16 cellular contexts compared by ENCODE assay signal in the genomic region with DNA sequence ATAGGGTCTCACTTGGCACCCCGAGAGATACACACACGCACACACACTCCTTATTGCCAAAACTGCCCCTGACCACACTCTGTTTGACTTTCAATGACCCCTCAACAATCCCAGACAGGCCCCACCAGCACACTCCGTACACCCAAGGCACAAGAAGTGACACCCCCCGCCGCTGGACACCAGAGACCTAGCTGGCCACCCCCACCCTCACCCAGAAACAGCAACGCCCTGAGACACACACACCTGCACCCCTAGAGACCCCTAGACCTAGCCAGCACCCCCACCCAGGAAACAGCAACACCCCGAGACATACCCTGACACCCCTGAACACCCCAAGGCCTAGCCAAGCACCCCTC. TPM values are rescaled to one million over a fixed set of nuclear protein-coding genes. Genes with fewer than 3 reads are reported as not detected.
A peak's percentile ranks its signal among the peaks of the same experiment; 100 is the strongest.
DNase-seq lines count a peak whose midpoint lies in the region; FAIRE-seq and TF ChIP-seq lines count a peak whose summit lies in the region.
"Had no signal": no experiment of that assay in that cellular context is flagged by ENCODE, and none has a peak within 500 bp of the region (broad histone marks: within the 10 kb centered on the region; RNA-seq: fewer than 3 reads in every experiment).

No MANE protein-coding gene starts in this region.

- no peak overlapping the region for H3K4me3 Mint-ChIP-seq in Caco-2 (ENCODE audit: unreplicated experiment)
- no peak overlapping the region for H3K4me3 Mint-ChIP-seq in osteocyte (ENCODE audit: unreplicated experiment)

- TF ChIP-seq CTCF in Caco-2 (IDR thresholded peaks at IDR 0.05; ENCODE audit: insufficient read depth in 1 of 2, low read depth in 1 of 2, low read length in 1 of 2, severe bottlenecking in 1 of 2, unreplicated experiment in 1 of 2) (no peak), RWPE1 (conservative IDR thresholded peaks at IDR 0.05; ENCODE audit: low read depth) (no peak), esophagus squamous epithelium (IDR thresholded peaks at IDR 0.05) (no peak), osteocyte (IDR thresholded peaks at IDR 0.05) (no peak)

- H3K27ac Mint-ChIP-seq in Caco-2 (ENCODE audit: unreplicated experiment): peak overlapping the region; percentile 6
- H3K27ac Mint-ChIP-seq in osteocyte (ENCODE audit: unreplicated experiment): peak overlapping the region; percentile 87
- H3K27ac Mint-ChIP-seq: activated naive CD8-positive, alpha-beta T cell had no signal

- WGBS in esophagus squamous epithelium, 2 donors: 76% methylated on average over 3 of the region's 7 CpGs; no CpG with 5 or more reads in 1 of the 2 donors
- 65 to 79% (median 70%) methylated on average over 7 of the region's 7 CpGs for WGBS in small intestine, 3 donors

- FAIRE-seq in small intestine (lab: Jason Lieb, UNC): no peak

- POLR2A ChIA-PET in Caco-2 (lab: Charles Lee) (no interaction called here), RWPE1 (lab: Yijun Ruan, JAX; ENCODE audit: low non-redundant PET) (no interaction called here)

- H3K27ac ChIP-seq in RWPE1: peak overlapping the region; percentile 78
- peak overlapping the region; percentile 22 to 77 (median 70) for H3K27ac ChIP-seq in esophagus squamous epithelium
- H3K27ac ChIP-seq in small intestine (ENCODE audit: low read depth in 1 of 2, low read length in 1 of 2): no peak overlapping the region
- H3K27ac ChIP-seq: GM23248, ovary had no signal

- no peaks in the 10 kb centered on the region for H3K9me3 Mint-ChIP-seq in Caco-2 (ENCODE audit: unreplicated experiment)
- H3K9me3 Mint-ChIP-seq in osteocyte (ENCODE audit: unreplicated experiment): no peaks in the 10 kb centered on the region

- intact Hi-C loops in Caco-2 (cut with micrococcal nuclease; ENCODE audit: unreplicated experiment): loop anchor here (10.0 kb wide), 1 partner anchor 111 kb away; no protein-coding TSS in a partner anchor
- intact Hi-C loops in esophagus squamous epithelium (cut with DNase I): no loop called here

- no peaks in the 10 kb centered on the region for H3K9me3 ChIP-seq in Caco-2
- H3K9me3 ChIP-seq in esophagus squamous epithelium: no peaks in the 10 kb centered on the region
- H3K9me3 ChIP-seq in small intestine (ENCODE audit: control insufficient read depth, low read depth): no peaks in the 10 kb centered on the region
- H3K9me3 ChIP-seq: ovary, sigmoid colon, SK-N-SH had no signal

- TF ChIP-seq POLR2A in esophagus squamous epithelium (IDR thresholded peaks at IDR 0.05): no peak

- H3K27me3 ChIP-seq in Caco-2 (replicated peaks; ENCODE audit: control insufficient read depth, insufficient read depth, low read length): no peaks in the 10 kb centered on the region
- peaks cover 0 to 36% (median 0%) of the 10 kb centered on the region in 4 donors for H3K27me3 ChIP-seq in esophagus squamous epithelium
- peaks cover 6 to 14% of the 10 kb centered on the region in 2 donors for H3K27me3 ChIP-seq in small intestine (ENCODE audit: control insufficient read depth in 2 of 2, insufficient read depth in 2 of 2, low read length in 2 of 2)
- H3K27me3 ChIP-seq: ovary had no signal

- H3K36me3 ChIP-seq in Caco-2 (ENCODE audit: control insufficient read depth, insufficient read depth, low read length) (no peaks in the 10 kb centered on the region; the same call in 1 of the 2 replicates), esophagus squamous epithelium (peaks cover 6 to 47% (median 23%) of the 10 kb centered on the region in 3 donors), small intestine (ENCODE audit: control insufficient read depth in 2 of 2, insufficient read depth in 2 of 2, low read length in 2 of 2) (peaks cover 3% of the 10 kb centered on the region in 2 donors)
- H3K36me3 ChIP-seq: ovary had no signal

- DNase-seq in Caco-2: no peak
- no peak for DNase-seq in RWPE1 (ENCODE audit: low spot score)
- no peak for DNase-seq in esophagus squamous epithelium (lab: John Stamatoyannopoulos, UW)
- no peak for DNase-seq in osteocyte (ENCODE audit: extremely low spot score, unreplicated experiment)
- DNase-seq in NCI-H524 (lab: John Stamatoyannopoulos, UW): no peak
- DNase-seq in putamen (ENCODE audit: low spot score): no peak
- DNase-seq in small intestine: no peak
- DNase-seq: DMS 273 treated with DMSO at 0.1 percent for 48 hours, hypothalamus, KG1, NCI-H1048, ovary had no signal

- BruUV-seq in Caco-2 (replicated peaks; lab: Mats Ljungman, UMichigan): no TSS peak

- H3K4me1 ChIP-seq in Caco-2 (no peaks in the 10 kb centered on the region; the same call in 1 of the 2 replicates), esophagus squamous epithelium (peaks cover 36 to 83% (median 50%) of the 10 kb centered on the region in 3 donors), small intestine (ENCODE audit: control insufficient read depth in 2 of 2, insufficient read depth in 1 of 2, low read depth in 1 of 2, low read length in 1 of 2) (peaks cover 0 to 2% of the 10 kb centered on the region in 2 donors)

- H3K4me1 Mint-ChIP-seq in Caco-2 (ENCODE audit: low read depth, unreplicated experiment): peaks cover 15% of the 10 kb centered on the region
- peaks cover 39% of the 10 kb centered on the region for H3K4me1 Mint-ChIP-seq in osteocyte (ENCODE audit: unreplicated experiment)

- CTCF ChIA-PET in Caco-2 (lab: Charles Lee): no interaction called here
- CTCF ChIA-PET in RWPE1 (lab: Yijun Ruan, JAX): interaction anchor here (0.7 to 1.0 kb wide), 3 partner anchors 16 to 944 kb away, joined by 3 read pairs; no protein-coding TSS in a partner anchor

- H3K36me3 Mint-ChIP-seq in Caco-2 (ENCODE audit: insufficient read depth, unreplicated experiment) (peaks cover 51% of the 10 kb centered on the region), osteocyte (ENCODE audit: unreplicated experiment) (peaks cover 9% of the 10 kb centered on the region)
- H3K36me3 Mint-ChIP-seq: activated naive CD8-positive, alpha-beta T cell had no signal

- H3K27me3 Mint-ChIP-seq in Caco-2 (ENCODE audit: insufficient read depth, unreplicated experiment) (no peaks in the 10 kb centered on the region), osteocyte (ENCODE audit: unreplicated experiment) (no peaks in the 10 kb centered on the region)

- H3K4me3 ChIP-seq in Caco-2 (ENCODE audit: low read depth, low read length) (no peak overlapping the region), esophagus squamous epithelium (no peak overlapping the region), small intestine (ENCODE audit: low read depth in 1 of 2, low read length in 2 of 2) (no peak overlapping the region)
- H3K4me3 ChIP-seq: ovary, sigmoid colon had no signal

RNA-seq across cellular contexts. Expression of a gene that starts 1.1 kb away (rescaled TPM):
- total RNA-seq in Caco-2 (2022) (0.20 and 0.74 TPM in 2 replicates), esophagus squamous epithelium (1 to 10 TPM in 1 of 4 donors, under 1 TPM in 2, not detected in 1; 0.31 to 1.3 (median 0.38) TPM), osteocyte (1.0 and 1.6 TPM in 2 replicates)
- under 1 TPM in 1 of 3 donors, not detected in 2; 0.64 TPM for polyA plus RNA-seq in small intestine
- polyA plus RNA-seq: ovary had no signal

RNA-seq across cellular contexts. Expression of a gene that starts 19.6 kb away (rescaled TPM):
- total RNA-seq in Caco-2 (2022) (98.7 and 105 TPM in 2 replicates), esophagus squamous epithelium (100 to 1,000 TPM; 147 to 432 (median 243) TPM), osteocyte (89.0 and 90.3 TPM in 2 replicates)
- 10 to 100 TPM; 64.0 to 91.2 (median 66.5) TPM for polyA plus RNA-seq in small intestine

RNA-seq across cellular contexts. Expression of a gene that starts 41.9 kb away (rescaled TPM):
- 79.5 and 80.2 TPM in 2 replicates for total RNA-seq in Caco-2 (2022)
- 100 to 1,000 TPM; 182 to 294 (median 224) TPM for total RNA-seq in esophagus squamous epithelium
- total RNA-seq in osteocyte: 80.0 and 84.6 TPM in 2 replicates
- 10 to 100 TPM; 39.4 to 45.3 (median 43.2) TPM for polyA plus RNA-seq in small intestine

RNA-seq across cellular contexts. Expression of a gene that starts 43.2 kb away (rescaled TPM):
- total RNA-seq in Caco-2 (2022) (102 and 105 TPM in 2 replicates), esophagus squamous epithelium (10 to 100 TPM in 2 of 4 donors, 1 to 10 TPM in 2; 6.1 to 38.3 (median 21.0) TPM), osteocyte (151 and 162 TPM in 2 replicates)
- polyA plus RNA-seq in small intestine: 10 to 100 TPM in 2 of 3 donors, 1 to 10 TPM in 1; 8.9 to 35.0 (median 27.8) TPM

RNA-seq across cellular contexts. Expression of a gene that starts 53.1 kb away (rescaled TPM):
- 294 and 300 TPM in 2 replicates for total RNA-seq in Caco-2 (2022)
- total RNA-seq in esophagus squamous epithelium: 100 to 1,000 TPM; 130 to 290 (median 190) TPM
- 136 and 139 TPM in 2 replicates for total RNA-seq in osteocyte
- polyA plus RNA-seq in small intestine: 100 to 1,000 TPM; 147 to 234 (median 165) TPM

Comparison
In these comparisons a context has a peak if more than half of its experiments do, and no peak if none do; other contexts are left out.
1. H3K27ac ChIP-seq: peak in RWPE1 (single experiment) and esophagus squamous epithelium (4 of 4); none in small intestine (0 of 2).